In genomic region chr3:183764854-183765731, GRCh38 we compare ENCODE assay signal across 12 cellular contexts.
DNase-seq lines count a peak whose midpoint lies in the region; ATAC-seq and TF ChIP-seq lines count a peak whose summit lies in the region.
"Had no signal": no experiment of that assay in that cellular context is flagged by ENCODE, and none has a peak within 500 bp of the region (broad histone marks: within the 10 kb centered on the region; RNA-seq: fewer than 3 reads in every experiment).

No MANE protein-coding gene starts in this region.

- H3K4me3 ChIP-seq in thyroid gland (replicated peaks in 1 of 3) (no peak overlapping the region), tibial nerve (no peak overlapping the region)

- no peak for DNase-seq in activated naive CD4-positive, alpha-beta T cell treated with anti-CD3 and anti-CD28 coated beads, Interleukin-2, amount 50 U/mL, for 72 hours (ENCODE audit: low spot score in 2 of 2)
- no peak for DNase-seq in activated naive CD4-positive, alpha-beta T cell treated with anti-CD3 and anti-CD28 coated beads, Interleukin-2, amount 50 U/mL, for 16 hours
- no peak for DNase-seq in T-cell
- peak; percentile 29 for DNase-seq in glomerular visceral epithelial cell (ENCODE audit: extremely low spot score)
- peak; percentile 56 to 59 for DNase-seq in thyroid gland
- DNase-seq in tibial nerve (ENCODE audit: low spot score in 2 of 2), result no peak
- DNase-seq: DMS79, KBM-7, midbrain had no signal

- H3K4me3 Mint-ChIP-seq in T-cell, result no peak overlapping the region
- H3K4me3 Mint-ChIP-seq: dendritic cell treated with granulocyte-macrophage colony-stimulating factor and Interleukin-4, amounts not matched to agents 40 ng/mL and 50 ng/mL, for 4 days had no signal

- TF ChIP-seq POLR2A in thyroid gland (IDR thresholded peaks at IDR 0.05) (no peak), tibial nerve (IDR thresholded peaks at IDR 0.05) (no peak)

- peak overlapping the region; percentile 20 to 73 for H3K27ac Mint-ChIP-seq in activated naive CD4-positive, alpha-beta T cell treated with anti-CD3 and anti-CD28 coated beads, Interleukin-2, amount 50 U/mL, for 72 hours
- H3K27ac Mint-ChIP-seq in T-cell, result peak overlapping the region; percentile 48 to 77
- H3K27ac Mint-ChIP-seq: dendritic cell treated with granulocyte-macrophage colony-stimulating factor and Interleukin-4, amounts not matched to agents 40 ng/mL and 50 ng/mL, for 4 days had no signal

- 57 to 66% methylated on average over 7 of the region's 7 CpGs for WGBS in thyroid gland, 2 donors
- 86 to 88% methylated on average over 7 of the region's 7 CpGs for WGBS in tibial nerve, 2 donors

- peaks cover 6 to 16% of the 10 kb centered on the region in 2 donors for H3K36me3 Mint-ChIP-seq in activated naive CD4-positive, alpha-beta T cell treated with anti-CD3 and anti-CD28 coated beads, Interleukin-2, amount 50 U/mL, for 72 hours
- H3K36me3 Mint-ChIP-seq in T-cell, result peaks cover 21% of the 10 kb centered on the region

- no peak for ATAC-seq in activated naive CD4-positive, alpha-beta T cell treated with anti-CD3 and anti-CD28 coated beads, Interleukin-2, amount 50 U/mL, for 72 hours
- ATAC-seq in T-cell (replicated peaks in 1 of 4) (peak in 1 of 4 experiments; percentile 26), HG03342 (IDR thresholded peaks at IDR 0.05; ENCODE audit: unreplicated experiment) (no peak), GM19452 (IDR thresholded peaks at IDR 0.05; ENCODE audit: unreplicated experiment) (no peak)

- H3K9me3 ChIP-seq in thyroid gland (no peaks in the 10 kb centered on the region), tibial nerve (no peaks in the 10 kb centered on the region)

- no peaks in the 10 kb centered on the region for H3K27me3 ChIP-seq in thyroid gland
- H3K27me3 ChIP-seq in tibial nerve, result no peaks in the 10 kb centered on the region

- no peak for TF ChIP-seq CTCF in thyroid gland (IDR thresholded peaks at IDR 0.05)
- no peak for TF ChIP-seq CTCF in tibial nerve (IDR thresholded peaks at IDR 0.05)

- H3K9me3 Mint-ChIP-seq in activated naive CD4-positive, alpha-beta T cell treated with anti-CD3 and anti-CD28 coated beads, Interleukin-2, amount 50 U/mL, for 72 hours, result no peaks in the 10 kb centered on the region
- no peaks in the 10 kb centered on the region for H3K9me3 Mint-ChIP-seq in T-cell
- H3K9me3 Mint-ChIP-seq: dendritic cell treated with granulocyte-macrophage colony-stimulating factor and Interleukin-4, amounts not matched to agents 40 ng/mL and 50 ng/mL, for 4 days had no signal

- POLR2A ChIA-PET in T-cell (lab: Charles Lee), result interaction anchor here in 1 of 2 donors (0.6 kb wide), 1 partner anchor 23 kb away, joined by 3 read pairs; no protein-coding TSS in a partner anchor

- CTCF ChIA-PET in T-cell (lab: Charles Lee), result interaction anchor here (0.6 to 1.3 kb wide), 10 partner anchors 139 to 666 kb away, joined by 3 to 13 read pairs (median 6); no protein-coding TSS in a partner anchor

- peaks cover 10 to 17% (median 12%) of the 10 kb centered on the region in 3 donors for H3K4me1 Mint-ChIP-seq in T-cell

- H3K36me3 ChIP-seq in thyroid gland (peaks cover 6 to 16% of the 10 kb centered on the region in 2 donors), tibial nerve (peaks cover 0 to 66% (median 7%) of the 10 kb centered on the region in 3 donors)

- TF ChIP-seq EP300 in tibial nerve (IDR thresholded peaks at IDR 0.05), result peak in 1 of 2 donors; percentile 48

- no peaks in the 10 kb centered on the region for H3K27me3 Mint-ChIP-seq in T-cell
- H3K27me3 Mint-ChIP-seq: dendritic cell treated with granulocyte-macrophage colony-stimulating factor and Interleukin-4, amounts not matched to agents 40 ng/mL and 50 ng/mL, for 4 days had no signal

- intact Hi-C loops in thyroid gland (cut with DNase I), result loop anchor here (5.0 kb wide), 1 partner anchor 293 kb away; no protein-coding TSS in a partner anchor

- H3K27ac ChIP-seq in thyroid gland (peak overlapping the region; percentile 92 to 97 (median 93)), tibial nerve (peak overlapping the region in 1 of 4 donors; percentile 35)

- H3K4me1 ChIP-seq in thyroid gland (peaks cover 39 to 41% of the 10 kb centered on the region in 2 donors), tibial nerve (peaks cover 0 to 4% (median 0%) of the 10 kb centered on the region in 4 donors)

Comparison
In these comparisons a context has a peak if more than half of its experiments do, and no peak if none do; other contexts are left out.
1. DNase-seq: peak in glomerular visceral epithelial cell (single experiment) and thyroid gland (2 of 2); none in activated naive CD4-positive, alpha-beta T cell treated with anti-CD3 and anti-CD28 coated beads, Interleukin-2, amount 50 U/mL, for 72 hours (0 of 2), activated naive CD4-positive, alpha-beta T cell treated with anti-CD3 and anti-CD28 coated beads, Interleukin-2, amount 50 U/mL, for 16 hours (single experiment), T-cell (0 of 34) and tibial nerve (0 of 2).